ENCODE assay signal across 11 cellular contexts in the genomic region with DNA sequence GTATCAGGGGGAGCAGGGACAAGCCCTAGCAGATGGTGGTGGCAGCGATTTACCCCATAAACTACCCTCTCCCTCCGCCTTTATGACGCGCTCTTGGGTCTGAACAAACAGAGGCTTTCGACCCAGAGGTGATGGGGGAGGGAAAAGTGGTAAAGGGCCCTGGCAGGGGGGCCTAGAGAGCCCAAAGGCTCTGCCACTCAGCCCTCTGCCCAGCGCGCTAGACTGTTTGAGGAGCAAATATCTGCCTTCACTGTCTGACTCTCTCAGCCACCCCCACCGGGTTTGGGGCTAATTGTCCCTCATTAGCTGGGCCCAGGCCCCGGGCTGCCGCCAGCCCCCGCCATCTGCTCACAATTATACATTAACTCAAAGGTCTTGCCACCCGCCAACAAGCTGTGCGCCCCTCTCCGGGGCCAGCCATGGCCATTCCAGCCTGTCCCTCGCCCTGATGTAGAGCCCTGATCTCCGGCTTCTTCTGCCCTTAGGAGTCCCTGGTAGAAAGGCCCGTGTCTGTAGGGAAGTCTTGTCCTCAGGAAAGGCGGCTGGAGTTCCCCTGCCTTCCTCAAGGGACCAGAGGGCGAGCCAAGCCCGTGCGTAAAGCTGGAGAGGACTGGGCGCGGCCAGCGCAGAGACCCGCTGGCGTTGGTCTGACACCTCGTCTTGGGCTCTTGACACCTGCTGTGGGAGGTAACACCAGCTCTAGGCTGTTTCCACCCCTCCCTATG.
A peak's percentile ranks its signal among the peaks of the same experiment; 100 is the strongest.
DNase-seq lines count a peak whose midpoint lies in the region; ATAC-seq lines count a peak whose summit lies in the region.
"Had no signal": no experiment of that assay in that cellular context is flagged by ENCODE, and none has a peak within 500 bp of the region (broad histone marks: within the 10 kb centered on the region; RNA-seq: fewer than 3 reads in every experiment).

No MANE protein-coding gene starts in this region.

- ATAC-seq in stimulated activated naive CD8-positive, alpha-beta T cell treated with anti-CD3 and anti-CD28 coated beads, Interleukin-15, Interleukin-2, amounts not matched to agents 100 U/mL and 50 U/mL, for 24 hours, result peak; percentile 4
- ATAC-seq: left lung had no signal

- DNase-seq in NCI-H82 (lab: John Stamatoyannopoulos, UW) (peak; percentile 32), NCI-H82 treated with DMSO at 0.1 percent for 48 hours (lab: John Stamatoyannopoulos, UW; ENCODE audit: unreplicated experiment) (no peak), iPS DF 19.7 (ENCODE audit: low read depth, low spot score) (peak; percentile 45), NCI-H2107 treated with DMSO at 0.1 percent for 48 hours (lab: John Stamatoyannopoulos, UW; ENCODE audit: unreplicated experiment) (no peak)
- peak; percentile 4 for DNase-seq in stimulated activated naive CD8-positive, alpha-beta T cell treated with anti-CD3 and anti-CD28 coated beads, Interleukin-15, Interleukin-2, amounts not matched to agents 100 U/mL and 50 U/mL, for 24 hours
- DNase-seq in stimulated activated CD4-positive, alpha-beta T cell treated with anti-CD3 and anti-CD28 coated beads, Interleukin-12 subunit alpha, Interleukin-12 subunit beta, amount 100 ng/mL, for 4 hours, result no peak
- DNase-seq: activated CD4-positive, alpha-beta memory T cell treated with anti-CD3 and anti-CD28 coated beads for 36 hours; activated gamma-delta T cell; central memory CD4-positive, alpha-beta T cell; left lung; stimulated activated CD4-positive, alpha-beta T cell treated with anti-CD3 and anti-CD28 coated beads, Interleukin-2, amount 100 ng/mL, for 24 hours had no signal

Comparison
In these comparisons a context has a peak if more than half of its experiments do, and no peak if none do; other contexts are left out.
1. DNase-seq: peak in NCI-H82 (single experiment), iPS DF 19.7 (single experiment) and stimulated activated naive CD8-positive, alpha-beta T cell treated with anti-CD3 and anti-CD28 coated beads, Interleukin-15, Interleukin-2, amounts not matched to agents 100 U/mL and 50 U/mL, for 24 hours (single experiment); none in NCI-H82 treated with DMSO at 0.1 percent for 48 hours (single experiment), NCI-H2107 treated with DMSO at 0.1 percent for 48 hours (single experiment) and stimulated activated CD4-positive, alpha-beta T cell treated with anti-CD3 and anti-CD28 coated beads, Interleukin-12 subunit alpha, Interleukin-12 subunit beta, amount 100 ng/mL, for 4 hours (single experiment).